ENCODE assay signal across 25 cellular contexts in the genomic region with DNA sequence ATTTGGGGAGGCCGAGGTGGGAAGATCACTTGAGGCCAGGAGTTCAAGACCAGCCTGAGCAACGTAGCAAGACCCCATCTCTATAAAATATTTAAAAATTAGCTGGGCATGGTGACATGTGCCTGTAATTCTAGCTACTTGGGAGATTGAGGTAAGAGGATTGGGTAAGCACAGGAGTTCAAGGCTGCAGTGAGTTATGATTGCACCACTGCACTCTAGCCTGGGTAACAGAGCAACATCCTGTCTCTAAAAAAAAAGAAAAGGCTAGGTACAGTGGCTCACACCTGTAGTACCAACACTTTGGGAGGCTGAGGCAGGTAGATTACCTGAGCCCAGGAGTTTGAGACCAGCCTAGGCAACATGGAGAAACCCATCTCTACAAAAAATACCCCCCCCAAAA.
"Had no signal": no experiment of that assay in that cellular context is flagged by ENCODE, and none has a peak within 500 bp of the region (broad histone marks: within the 10 kb centered on the region; RNA-seq: fewer than 3 reads in every experiment).

No MANE protein-coding gene starts in this region.

- ATAC-seq: activated CD8-positive, alpha-beta memory T cell treated with anti-CD3 and anti-CD28 coated beads, Interleukin-2, amount 10 ng/mL, durations not matched to agents 7 days and 5 days; Panc1; WTC11 had no signal

- H3K4me1 ChIP-seq: SJCRH30 had no signal

- H3K4me3 ChIP-seq: SJCRH30 had no signal

- H3K27ac ChIP-seq: brain microvascular endothelial cell, SJCRH30 had no signal

- H3K9me3 ChIP-seq: SJCRH30, SK-N-SH had no signal

- H3K27me3 ChIP-seq: brain microvascular endothelial cell, SJCRH30 had no signal

- DNase-seq: activated CD4-positive, alpha-beta T cell treated with anti-CD3 and anti-CD28 coated beads for 48 hours; activated CD4-positive, alpha-beta T cell treated with anti-CD3 and anti-CD28 coated beads, Interleukin-2, amount 50 U/mL, for 48 hours; activated CD4-positive, CD25-positive, alpha-beta regulatory T cell treated with anti-CD3 and anti-CD28 coated beads, Interleukin-2, amount 50 U/mL, for 72 hours; activated CD8-positive, alpha-beta memory T cell treated with anti-CD3 and anti-CD28 coated beads, Interleukin-2, amount 10 ng/mL, durations not matched to agents 7 days and 5 days; activated effector memory CD4-positive, alpha-beta T cell treated with Interleukin-2 at 50 U/mL for 16 hours; activated naive CD4-positive, alpha-beta T cell; activated T-cell treated with anti-CD3 and anti-CD28 coated beads, Interleukin-2, amount 50 U/mL, for 24 hours; brain microvascular endothelial cell; Karpas-422; MV-4-11; NCI-H1092 treated with DMSO at 0.1 percent for 48 hours; NCI-H1417 treated with DMSO at 0.1 percent for 48 hours; NCI-H1694 treated with DMSO at 0.1 percent for 48 hours; NCI-H2029 treated with DMSO at 0.1 percent for 48 hours; NCI-H345; NCI-H510A; NCI-H526 treated with DMSO at 0.1 percent for 48 hours; NCI-H82; OCI-M1; Right ventricle myocardium superior; RPMI8226; SJCRH30; SK-N-SH had no signal
